Comparison of ENCODE assay signal across 18 cellular contexts in the genomic region with DNA sequence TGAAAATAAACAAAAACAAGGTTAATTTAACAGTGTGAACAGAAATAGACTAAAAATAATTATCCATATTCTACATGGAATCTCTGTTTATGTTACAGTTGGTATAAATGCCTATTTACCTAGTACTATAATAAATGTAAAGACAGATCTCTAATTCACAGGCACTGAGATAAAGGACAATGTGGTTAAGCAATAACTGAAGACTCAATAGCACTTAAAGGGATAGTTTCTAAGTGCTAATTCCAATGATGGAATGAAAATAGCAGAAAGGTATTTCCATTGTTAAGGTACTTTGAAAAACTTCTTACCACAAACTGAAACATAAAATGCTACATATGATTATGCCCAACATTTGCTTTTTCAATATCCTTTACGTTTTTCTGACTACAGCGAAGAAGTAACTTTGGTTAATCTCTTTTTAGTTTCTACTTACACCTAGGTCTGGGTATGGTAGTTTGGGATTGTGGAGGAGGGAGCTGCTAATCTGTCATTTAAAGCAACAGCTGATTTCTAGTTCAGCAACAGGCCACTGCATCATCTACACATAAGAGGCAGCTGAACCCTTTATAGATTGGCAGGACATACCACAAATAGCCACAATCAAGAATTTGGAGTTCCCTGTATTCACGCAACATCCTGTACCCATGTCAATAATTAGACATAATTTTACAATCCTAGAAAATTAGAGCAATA. TPM values are rescaled to one million over a fixed set of nuclear protein-coding genes. Genes with fewer than 3 reads are reported as not detected.
A peak's percentile ranks its signal among the peaks of the same experiment; 100 is the strongest.
DNase-seq lines count a peak whose midpoint lies in the region; TF ChIP-seq lines count a peak whose summit lies in the region.
"Had no signal": no experiment of that assay in that cellular context is flagged by ENCODE, and none has a peak within 500 bp of the region (broad histone marks: within the 10 kb centered on the region; RNA-seq: fewer than 3 reads in every experiment).

No MANE protein-coding gene starts in this region.

- no TSS peak for BruUV-seq in Calu3 (replicated peaks; lab: Mats Ljungman, UMichigan)

- H3K4me1 Mint-ChIP-seq in activated naive CD8-positive, alpha-beta T cell (ENCODE audit: low read depth): peaks cover 85% of the 10 kb centered on the region
- H3K4me1 Mint-ChIP-seq in activated naive CD8-positive, alpha-beta T cell treated with anti-CD3 and anti-CD28 coated beads for 36 hours: peaks cover 51% of the 10 kb centered on the region
- H3K4me1 Mint-ChIP-seq in Calu3 (ENCODE audit: low read depth, unreplicated experiment): peaks cover 62% of the 10 kb centered on the region

- CTCF ChIA-PET in Calu3 (lab: Charles Lee): interaction anchor here (0.6 kb wide), 1 partner anchor 32 kb away, joined by 3 read pairs; no protein-coding TSS in a partner anchor

- H3K27me3 ChIP-seq in fibroblast of lung (ENCODE audit: control insufficient read depth, insufficient read depth, low read length) (no peaks in the 10 kb centered on the region), skeletal muscle satellite cell (ENCODE audit: control insufficient read depth, insufficient read depth, low read length) (no peaks in the 10 kb centered on the region)
- H3K27me3 ChIP-seq: pancreas, tibial nerve had no signal

- no peak overlapping the region for H3K4me3 Mint-ChIP-seq in activated naive CD8-positive, alpha-beta T cell
- H3K4me3 Mint-ChIP-seq in activated naive CD8-positive, alpha-beta T cell treated with anti-CD3 and anti-CD28 coated beads for 36 hours: no peak overlapping the region
- no peak overlapping the region for H3K4me3 Mint-ChIP-seq in Calu3 (ENCODE audit: low read depth, unreplicated experiment)
- H3K4me3 Mint-ChIP-seq: T-helper 2 cell treated with Interferon-gamma antibody and Interleukin-4, amounts not matched to agents 5 μg/mL and 100 μg/mL, for 36 hours had no signal

- H4K20me1 ChIP-seq in fibroblast of lung (ENCODE audit: control insufficient read depth, extremely low read depth, insufficient read depth, low read length): no peaks in the 10 kb centered on the region

- H3K36me3 ChIP-seq in fibroblast of lung (ENCODE audit: control insufficient read depth, insufficient read depth, low read length) (no peaks in the 10 kb centered on the region), skeletal muscle satellite cell (ENCODE audit: insufficient read depth, low read length) (no peaks in the 10 kb centered on the region)
- H3K36me3 ChIP-seq: pancreas, tibial nerve had no signal

- DNase-seq in activated naive CD8-positive, alpha-beta T cell treated with anti-CD3 and anti-CD28 coated beads for 36 hours: no peak
- DNase-seq in OCI-M1 (lab: John Stamatoyannopoulos, UW): peak; percentile 45
- peak in 1 of 2 donors; percentile 35 for DNase-seq in fibroblast of lung (ENCODE audit: low read depth in 2 of 2)
- no peak for DNase-seq in Calu3
- DNase-seq in stimulated activated CD4-positive, alpha-beta T cell treated with anti-CD3 and anti-CD28 coated beads, Interleukin-12 subunit alpha, Interleukin-12 subunit beta, amount 100 ng/mL, for 4 hours: no peak
- DNase-seq in activated CD4-positive, alpha-beta T cell treated with anti-CD3 and anti-CD28 coated beads, Interleukin-2, amount 50 U/mL, for 1 hour: no peak
- DNase-seq: activated effector memory CD4-positive, alpha-beta T cell treated with Interleukin-2 at 50 U/mL for 16 hours; CD4-positive, alpha-beta T cell; cerebellar nuclear complex; NCI-H187; NCI-H345; pancreas; SIG-M5; stimulated activated naive CD4-positive, alpha-beta T cell had no signal

- peak overlapping the region; percentile 90 for H3K27ac ChIP-seq in fibroblast of lung (ENCODE audit: insufficient read depth, low read length)
- H3K27ac ChIP-seq: pancreas had no signal

- H3K4me2 ChIP-seq in fibroblast of lung (ENCODE audit: extremely low read depth, insufficient read depth, low read length): peak overlapping the region; percentile 69
- peak overlapping the region; percentile 17 for H3K4me2 ChIP-seq in skeletal muscle satellite cell (ENCODE audit: low read length)

- no peak for TF ChIP-seq CTCF in fibroblast of lung (conservative IDR thresholded peaks at IDR 0.05 in 1 of 2, IDR thresholded peaks at IDR 0.05 in 1 of 2; ENCODE audit: low read depth in 1 of 2, low read length in 2 of 2)
- TF ChIP-seq CTCF in Calu3 (IDR thresholded peaks at IDR 0.05; ENCODE audit: unreplicated experiment): no peak

- no peaks in the 10 kb centered on the region for H3K9me3 Mint-ChIP-seq in activated naive CD8-positive, alpha-beta T cell (ENCODE audit: low read depth)
- H3K9me3 Mint-ChIP-seq in activated naive CD8-positive, alpha-beta T cell treated with anti-CD3 and anti-CD28 coated beads for 36 hours: no peaks in the 10 kb centered on the region
- peaks cover 2% of the 10 kb centered on the region for H3K9me3 Mint-ChIP-seq in Calu3 (ENCODE audit: low read depth, unreplicated experiment)
- H3K9me3 Mint-ChIP-seq: CD4-positive, alpha-beta T cell; T-helper 2 cell treated with Interferon-gamma antibody and Interleukin-4, amounts not matched to agents 5 μg/mL and 100 μg/mL, for 36 hours had no signal

- no peaks in the 10 kb centered on the region for H3K27me3 Mint-ChIP-seq in activated naive CD8-positive, alpha-beta T cell
- no peaks in the 10 kb centered on the region for H3K27me3 Mint-ChIP-seq in activated naive CD8-positive, alpha-beta T cell treated with anti-CD3 and anti-CD28 coated beads for 36 hours
- no peaks in the 10 kb centered on the region for H3K27me3 Mint-ChIP-seq in Calu3 (ENCODE audit: unreplicated experiment)
- H3K27me3 Mint-ChIP-seq: CD4-positive, alpha-beta T cell had no signal

- intact Hi-C loops in Calu3 (cut with micrococcal nuclease; ENCODE audit: unreplicated experiment): no loop called here

- peaks cover 28% of the 10 kb centered on the region for H3K4me1 ChIP-seq in fibroblast of lung (ENCODE audit: control insufficient read depth, extremely low read depth, insufficient read depth, low read length)
- peaks cover 50% of the 10 kb centered on the region for H3K4me1 ChIP-seq in skeletal muscle satellite cell (ENCODE audit: control insufficient read depth, insufficient read depth, low read length)

- H3K36me3 Mint-ChIP-seq in activated naive CD8-positive, alpha-beta T cell: peaks cover 9% of the 10 kb centered on the region
- H3K36me3 Mint-ChIP-seq in activated naive CD8-positive, alpha-beta T cell treated with anti-CD3 and anti-CD28 coated beads for 36 hours: peaks cover 1% of the 10 kb centered on the region
- no peaks in the 10 kb centered on the region for H3K36me3 Mint-ChIP-seq in Calu3 (ENCODE audit: insufficient read depth, unreplicated experiment)

- H3K9ac ChIP-seq in fibroblast of lung (ENCODE audit: insufficient read depth, low read length) (no peak overlapping the region), skeletal muscle satellite cell (ENCODE audit: low read depth, low read length) (no peak overlapping the region)

- peaks cover 93% of the 10 kb centered on the region for H3K79me2 ChIP-seq in fibroblast of lung (ENCODE audit: control insufficient read depth, insufficient read depth, low read length)

- no peak overlapping the region for H3K4me3 ChIP-seq in fibroblast of lung (replicated peaks in 1 of 4; ENCODE audit: control extremely low read depth in 1 of 4, insufficient read depth in 1 of 4, low read depth in 3 of 4, low read length in 4 of 4)
- no peak overlapping the region for H3K4me3 ChIP-seq in skeletal muscle satellite cell (ENCODE audit: low read length)
- H3K4me3 ChIP-seq: pancreas, tibial nerve had no signal

- H3K27ac Mint-ChIP-seq in activated naive CD8-positive, alpha-beta T cell: peak overlapping the region; percentile 17
- H3K27ac Mint-ChIP-seq in activated naive CD8-positive, alpha-beta T cell treated with anti-CD3 and anti-CD28 coated beads for 36 hours: no peak overlapping the region
- H3K27ac Mint-ChIP-seq in Calu3 (ENCODE audit: unreplicated experiment): no peak overlapping the region
- H3K27ac Mint-ChIP-seq: CD4-positive, alpha-beta T cell; T-helper 2 cell treated with Interferon-gamma antibody and Interleukin-4, amounts not matched to agents 5 μg/mL and 100 μg/mL, for 36 hours had no signal

- H2AFZ ChIP-seq in fibroblast of lung (ENCODE audit: low read length): no peak overlapping the region

- H3K9me3 ChIP-seq in fibroblast of lung (ENCODE audit: control insufficient read depth, insufficient read depth, low read depth, low read length) (no peaks in the 10 kb centered on the region), skeletal muscle satellite cell (replicated peaks; ENCODE audit: low read length) (no peaks in the 10 kb centered on the region)
- H3K9me3 ChIP-seq: pancreas, tibial nerve had no signal

RNA-seq across cellular contexts. Expression of a gene that starts 27.2 kb away (rescaled TPM):
- total RNA-seq in activated naive CD8-positive, alpha-beta T cell treated with anti-CD3 and anti-CD28 coated beads for 36 hours: 1 to 10 TPM; 6.4 to 6.7 TPM
- 24.9 and 40.8 TPM in 2 replicates for total RNA-seq in fibroblast of lung
- polyA plus RNA-seq in fibroblast of lung: 32.1 and 75.7 TPM in 2 replicates
- 16.9 and 38.9 TPM in 2 replicates for polyA plus RNA-seq in fibroblast of lung (2012)
- 3.5 and 7.5 TPM in 2 replicates for polyA minus RNA-seq in fibroblast of lung (ENCODE audit: low replicate concordance)
- total RNA-seq in skeletal muscle satellite cell (2012; rRNA removed): 41.3 and 61.9 TPM in 2 replicates
- 30.7 and 40.4 TPM in 2 replicates for total RNA-seq in Calu3 (2022)
